In the genomic region with DNA sequence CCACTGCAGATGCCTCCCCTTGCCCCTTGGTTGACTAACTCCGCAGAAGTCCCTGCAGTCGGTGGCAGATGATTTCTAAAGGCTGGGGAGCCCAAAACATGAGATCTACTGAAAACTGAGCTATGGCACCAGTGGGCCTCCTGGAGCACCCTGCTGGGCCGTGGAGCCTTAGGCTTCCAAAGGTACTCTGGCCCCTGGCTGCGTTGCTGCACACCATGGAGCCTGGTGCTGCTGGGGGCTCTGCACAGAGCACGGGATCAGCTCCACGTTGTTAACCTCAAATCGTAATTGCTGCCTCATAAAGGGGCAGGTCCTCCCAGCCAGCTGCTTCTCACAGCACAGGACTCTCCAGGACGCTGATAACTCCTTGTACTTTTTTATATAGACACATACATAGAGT, we compare ENCODE assay signal across 29 cellular contexts.
"Had no signal": no experiment of that assay in that cellular context is flagged by ENCODE, and none has a peak within 500 bp of the region (broad histone marks: within the 10 kb centered on the region; RNA-seq: fewer than 3 reads in every experiment).

No MANE protein-coding gene starts in this region.

- H3K27me3 ChIP-seq: ascending aorta, cardiac muscle cell had no signal

- H3K27ac ChIP-seq: ascending aorta, cardiac muscle cell, VCaP had no signal

- H3K36me3 ChIP-seq: cardiac muscle cell had no signal

- H3K4me3 ChIP-seq: ascending aorta, cardiac muscle cell had no signal

- DNase-seq: activated B cell treated with CpG ODN at 0.5 μM for 24 hours; activated CD4-positive, alpha-beta memory T cell treated with anti-CD3 and anti-CD28 coated beads, Interleukin-2, amount 10 ng/mL, durations not matched to agents 7 days and 5 days; activated CD4-positive, alpha-beta T cell treated with anti-CD3 and anti-CD28 coated beads for 48 hours; activated CD4-positive, alpha-beta T cell treated with anti-CD3 and anti-CD28 coated beads, Interleukin-2, amount 10 ng/mL, durations not matched to agents 7 days and 5 days; activated CD4-positive, alpha-beta T cell treated with anti-CD3 and anti-CD28 coated beads, Interleukin-2, amount 50 U/mL, for 48 hours; activated CD4-positive, CD25-positive, alpha-beta regulatory T cell treated with anti-CD3 and anti-CD28 coated beads, Interleukin-2, amount 50 U/mL, for 72 hours; activated CD8-positive, alpha-beta memory T cell treated with anti-CD3 and anti-CD28 coated beads for 24 hours; activated CD8-positive, alpha-beta memory T cell treated with anti-CD3 and anti-CD28 coated beads, Interleukin-2, amount 10 ng/mL, durations not matched to agents 7 days and 5 days; activated CD8-positive, alpha-beta memory T cell treated with anti-CD3 and anti-CD28 coated beads, Interleukin-2, amount 50 U/mL, for 48 hours; activated CD8-positive, alpha-beta T cell treated with anti-CD3 and anti-CD28 coated beads, Interleukin-2, amount 10 ng/mL, durations not matched to agents 7 days and 5 days; activated effector memory CD4-positive, alpha-beta T cell treated with Interleukin-2 at 50 U/mL for 16 hours; activated gamma-delta T cell; activated naive CD4-positive, alpha-beta T cell treated with anti-CD3 and anti-CD28 coated beads, Interleukin-2, amount 10 ng/mL, durations not matched to agents 7 days and 5 days; activated naive CD4-positive, alpha-beta T cell treated with Interleukin-2 at 50 U/mL for 16 hours; activated naive CD8-positive, alpha-beta T cell treated with anti-CD3 and anti-CD28 coated beads, Interleukin-2, amount 10 ng/mL, durations not matched to agents 7 days and 5 days; activated naive CD8-positive, alpha-beta T cell treated with anti-CD3 and anti-CD28 coated beads, Interleukin-2, amount 50 U/mL, for 24 hours; activated T-cell treated with anti-CD3 and anti-CD28 coated beads, Interleukin-2, amount 50 U/mL, for 24 hours; activated T-cell treated with anti-CD3 and anti-CD28 coated beads, Interleukin-2, amount 50 U/mL, for 48 hours; amygdala; anterior cingulate cortex; caudate nucleus; cerebellar nuclear complex; T-helper 2 cell; T-helper 9 cell had no signal

- H3K9me3 ChIP-seq: ascending aorta had no signal

- FAIRE-seq: bronchial epithelial cell, TTC549 had no signal

- H3K4me1 ChIP-seq: ascending aorta had no signal
